21 cellular contexts compared by ENCODE assay signal in genomic region chr4:19381068-19381467, GRCh38.
DNase-seq lines count a peak whose midpoint lies in the region; FAIRE-seq and TF ChIP-seq lines count a peak whose summit lies in the region.
"Had no signal": no experiment of that assay in that cellular context is flagged by ENCODE, and none has a peak within 500 bp of the region (broad histone marks: within the 10 kb centered on the region; RNA-seq: fewer than 3 reads in every experiment).

No MANE protein-coding gene starts in this region.

- no peaks in the 10 kb centered on the region for H3K9me3 Mint-ChIP-seq in astrocyte (ENCODE audit: unreplicated experiment)
- peaks cover 41% of the 10 kb centered on the region for H3K9me3 Mint-ChIP-seq in activated T-helper 2 cell treated with anti-CD3 and anti-CD28 coated beads, Interferon-gamma antibody, Interleukin-2, Interleukin-4, amounts not matched to agents 10 μg/mL and 5 μg/mL and 100 μg/mL, durations not matched to agents 14 hours and 24 hours and 36 hours

- peak overlapping the region; percentile 22 for H3K4me2 ChIP-seq in astrocyte (ENCODE audit: low read length)
- H3K4me2 ChIP-seq: PC-9 had no signal

- H3K4me3 Mint-ChIP-seq in astrocyte (ENCODE audit: unreplicated experiment) = no peak overlapping the region
- H3K4me3 Mint-ChIP-seq in activated T-helper 2 cell treated with anti-CD3 and anti-CD28 coated beads, Interferon-gamma antibody, Interleukin-2, Interleukin-4, amounts not matched to agents 10 μg/mL and 5 μg/mL and 100 μg/mL, durations not matched to agents 14 hours and 24 hours and 36 hours (ENCODE audit: low read depth) = no peak overlapping the region
- H3K4me3 Mint-ChIP-seq: stimulated activated memory B cell treated with anti-CD40 and anti-IgM and Interleukin-4, amounts not matched to agents 10 μg/mL and 1 μg/mL and 100 μg/mL, for 72 hours; T-cell had no signal

- H3K36me3 ChIP-seq in ACC112 (ENCODE audit: insufficient read depth, low read length) (no peaks in the 10 kb centered on the region), astrocyte (ENCODE audit: insufficient read depth, low read length) (no peaks in the 10 kb centered on the region), WERI-Rb-1 (no peaks in the 10 kb centered on the region)
- H3K36me3 ChIP-seq: ovary, tibial nerve had no signal

- no peaks in the 10 kb centered on the region for H4K20me1 ChIP-seq in astrocyte (ENCODE audit: insufficient read depth, low read length)

- H3K79me2 ChIP-seq in ACC112 (ENCODE audit: control insufficient read depth, insufficient read depth, low read length, unreplicated experiment) (no peaks in the 10 kb centered on the region), astrocyte (ENCODE audit: insufficient read depth, low read length) (no peaks in the 10 kb centered on the region)

- no peaks in the 10 kb centered on the region for H3K27me3 ChIP-seq in ACC112 (ENCODE audit: insufficient read depth, low read length)
- no peaks in the 10 kb centered on the region for H3K27me3 ChIP-seq in astrocyte (ENCODE audit: insufficient read depth, low read length)
- H3K27me3 ChIP-seq in WERI-Rb-1 (ENCODE audit: insufficient read depth, low read depth, severe bottlenecking) = peaks cover 18% of the 10 kb centered on the region
- H3K27me3 ChIP-seq: ovary, tibial nerve had no signal

- no peaks in the 10 kb centered on the region for H3K27me3 Mint-ChIP-seq in astrocyte (ENCODE audit: low read depth, unreplicated experiment)
- no peaks in the 10 kb centered on the region for H3K27me3 Mint-ChIP-seq in activated T-helper 2 cell treated with anti-CD3 and anti-CD28 coated beads, Interferon-gamma antibody, Interleukin-2, Interleukin-4, amounts not matched to agents 10 μg/mL and 5 μg/mL and 100 μg/mL, durations not matched to agents 14 hours and 24 hours and 36 hours (ENCODE audit: low read depth)
- H3K27me3 Mint-ChIP-seq: stimulated activated memory B cell treated with anti-CD40 and anti-IgM and Interleukin-4, amounts not matched to agents 10 μg/mL and 1 μg/mL and 100 μg/mL, for 72 hours; T-cell had no signal

- no peaks in the 10 kb centered on the region for H3K36me3 Mint-ChIP-seq in astrocyte (ENCODE audit: low read depth, unreplicated experiment)
- no peaks in the 10 kb centered on the region for H3K36me3 Mint-ChIP-seq in activated T-helper 2 cell treated with anti-CD3 and anti-CD28 coated beads, Interferon-gamma antibody, Interleukin-2, Interleukin-4, amounts not matched to agents 10 μg/mL and 5 μg/mL and 100 μg/mL, durations not matched to agents 14 hours and 24 hours and 36 hours (ENCODE audit: low read depth)
- H3K36me3 Mint-ChIP-seq: stimulated activated memory B cell treated with anti-CD40 and anti-IgM and Interleukin-4, amounts not matched to agents 10 μg/mL and 1 μg/mL and 100 μg/mL, for 72 hours; T-cell had no signal

- peaks cover 3% of the 10 kb centered on the region for H3K4me1 Mint-ChIP-seq in astrocyte (ENCODE audit: low read depth, unreplicated experiment)
- H3K4me1 Mint-ChIP-seq in activated T-helper 2 cell treated with anti-CD3 and anti-CD28 coated beads, Interferon-gamma antibody, Interleukin-2, Interleukin-4, amounts not matched to agents 10 μg/mL and 5 μg/mL and 100 μg/mL, durations not matched to agents 14 hours and 24 hours and 36 hours (ENCODE audit: low read depth) = no peaks in the 10 kb centered on the region
- H3K4me1 Mint-ChIP-seq: stimulated activated memory B cell treated with anti-CD40 and anti-IgM and Interleukin-4, amounts not matched to agents 10 μg/mL and 1 μg/mL and 100 μg/mL, for 72 hours; T-cell had no signal

- intact Hi-C loops in activated T-helper 2 cell treated with anti-CD3 and anti-CD28 coated beads, Interferon-gamma antibody, Interleukin-2, Interleukin-4, amounts not matched to agents 10 μg/mL and 5 μg/mL and 100 μg/mL, durations not matched to agents 14 hours and 24 hours and 36 hours (cut with micrococcal nuclease) = no loop called here

- peak overlapping the region; percentile 91 for H3K27ac ChIP-seq in ACC112 (ENCODE audit: low read depth, low read length)
- H3K27ac ChIP-seq in astrocyte (ENCODE audit: low read depth, low read length) = peak overlapping the region; percentile 18
- no peak overlapping the region for H3K27ac ChIP-seq in WERI-Rb-1
- H3K27ac ChIP-seq: ovary, PC-9, tibial nerve had no signal

- no peak overlapping the region for H2AFZ ChIP-seq in ACC112 (ENCODE audit: low read length, unreplicated experiment)
- no peak overlapping the region for H2AFZ ChIP-seq in astrocyte (ENCODE audit: low read depth, low read length)
- H2AFZ ChIP-seq: PC-9 had no signal

- DNase-seq in HFF-Myc (ENCODE audit: extremely low read depth, low read depth) (peak; percentile 17), astrocyte (ENCODE audit: low read depth) (peak; percentile 67), foreskin fibroblast (peak; percentile 47 to 70), GM19238 (ENCODE audit: insufficient read length, low spot score) (no peak), NCI-H510A (lab: John Stamatoyannopoulos, UW) (no peak), WERI-Rb-1 (no peak)
- no peak for DNase-seq in activated T-helper 2 cell treated with anti-CD3 and anti-CD28 coated beads, Interferon-gamma antibody, Interleukin-2, Interleukin-4, amounts not matched to agents 10 μg/mL and 5 μg/mL and 100 μg/mL, durations not matched to agents 14 hours and 24 hours and 36 hours (ENCODE audit: low spot score)
- DNase-seq: amniotic stem cell, Caco-2, hypothalamus, Kasumi-1, NCI-H1436, ovary, PC-9, T-cell had no signal

- H3K9ac ChIP-seq in astrocyte (ENCODE audit: low read length) = no peak overlapping the region

- no peaks in the 10 kb centered on the region for H3K9me3 ChIP-seq in astrocyte (ENCODE audit: insufficient read depth, low read depth, low read length)
- H3K9me3 ChIP-seq in WERI-Rb-1 (ENCODE audit: severe bottlenecking) = no peaks in the 10 kb centered on the region
- H3K9me3 ChIP-seq: Caco-2, ovary, tibial nerve had no signal

- no peak for TF ChIP-seq CTCF in HFF-Myc (IDR thresholded peaks at IDR 0.05; ENCODE audit: low read depth, low read length, missing control alignments)
- TF ChIP-seq CTCF in astrocyte (IDR thresholded peaks at IDR 0.05; ENCODE audit: insufficient read depth, low read depth, low read length) = no peak
- no peak for TF ChIP-seq CTCF in foreskin fibroblast (IDR thresholded peaks at IDR 0.05; ENCODE audit: low read depth, low read length)
- no peak for TF ChIP-seq CTCF in WERI-Rb-1 (IDR thresholded peaks at IDR 0.05; ENCODE audit: low read depth, low read length)

- H3K27ac Mint-ChIP-seq in astrocyte (ENCODE audit: unreplicated experiment) = no peak overlapping the region
- H3K27ac Mint-ChIP-seq in activated T-helper 2 cell treated with anti-CD3 and anti-CD28 coated beads, Interferon-gamma antibody, Interleukin-2, Interleukin-4, amounts not matched to agents 10 μg/mL and 5 μg/mL and 100 μg/mL, durations not matched to agents 14 hours and 24 hours and 36 hours = no peak overlapping the region
- H3K27ac Mint-ChIP-seq: stimulated activated memory B cell treated with anti-CD40 and anti-IgM and Interleukin-4, amounts not matched to agents 10 μg/mL and 1 μg/mL and 100 μg/mL, for 72 hours; T-cell had no signal

- peak; percentile 17 for FAIRE-seq in astrocyte (lab: Jason Lieb, UNC)
- FAIRE-seq: A204.1, colon, GM18507 had no signal

- peak overlapping the region; percentile 44; the same call in 1 of the 2 replicates for H3K4me3 ChIP-seq in ACC112 (ENCODE audit: low read depth, low read length)
- H3K4me3 ChIP-seq in HFF-Myc (replicated peaks; ENCODE audit: low read depth, low read length) = no peak overlapping the region
- H3K4me3 ChIP-seq in astrocyte (ENCODE audit: insufficient read depth, low read depth, low read length) = no peak overlapping the region
- H3K4me3 ChIP-seq in foreskin fibroblast (ENCODE audit: low read depth in 1 of 2, low read length in 2 of 2) = no peak overlapping the region
- H3K4me3 ChIP-seq in WERI-Rb-1 (ENCODE audit: low read depth, low read length) = no peak overlapping the region
- H3K4me3 ChIP-seq: ovary, PC-9, tibial nerve had no signal

- H3K4me1 ChIP-seq in ACC112 (ENCODE audit: control insufficient read depth, insufficient read depth, low read length, unreplicated experiment) (peaks cover 32% of the 10 kb centered on the region), astrocyte (ENCODE audit: insufficient read depth, low read length) (peaks cover 6% of the 10 kb centered on the region)
- H3K4me1 ChIP-seq: tibial nerve had no signal

Comparison
In these comparisons a context has a peak if more than half of its experiments do, and no peak if none do; other contexts are left out.
1. DNase-seq: peak in HFF-Myc (single experiment), astrocyte (single experiment) and foreskin fibroblast (2 of 2); none in GM19238 (single experiment), activated T-helper 2 cell treated with anti-CD3 and anti-CD28 coated beads, Interferon-gamma antibody, Interleukin-2, Interleukin-4, amounts not matched to agents 10 μg/mL and 5 μg/mL and 100 μg/mL, durations not matched to agents 14 hours and 24 hours and 36 hours (single experiment), NCI-H510A (single experiment) and WERI-Rb-1 (single experiment).